Comparison of ENCODE assay signal across 10 cellular contexts in genomic region chr10:80032503-80032902, GRCh38.
"Had no signal": no experiment of that assay in that cellular context is flagged by ENCODE, and none has a peak within 500 bp of the region (broad histone marks: within the 10 kb centered on the region; RNA-seq: fewer than 3 reads in every experiment).

No MANE protein-coding gene starts in this region.

- H3K9me3 ChIP-seq: HAP-1 had no signal

- H3K4me3 ChIP-seq: GM23248, GM23338, HAP-1 had no signal

- H3K27ac ChIP-seq: GM23248 had no signal

- DNase-seq: GM23248, H7, H9, HCEC 1CT, HFFc6 had no signal

- H3K9ac ChIP-seq: GM23248 had no signal

- H2AFZ ChIP-seq: GM23248, GM23338 had no signal

- H3K36me3 ChIP-seq: HAP-1 had no signal

- H3K27ac Mint-ChIP-seq: GM23338, H9, HFFc6 had no signal

- H3K9me3 Mint-ChIP-seq: GM23338, H9, HFFc6 had no signal

- FAIRE-seq: H1, H54 had no signal

- ATAC-seq: GM23338, HCT116 had no signal

- H3K4me1 Mint-ChIP-seq: GM23338 had no signal

- H3K4me2 ChIP-seq: GM23338 had no signal

- H3K4me1 ChIP-seq: HAP-1 had no signal

- H3K4me3 Mint-ChIP-seq: GM23338, H9, HFFc6 had no signal
